In the genomic region with DNA sequence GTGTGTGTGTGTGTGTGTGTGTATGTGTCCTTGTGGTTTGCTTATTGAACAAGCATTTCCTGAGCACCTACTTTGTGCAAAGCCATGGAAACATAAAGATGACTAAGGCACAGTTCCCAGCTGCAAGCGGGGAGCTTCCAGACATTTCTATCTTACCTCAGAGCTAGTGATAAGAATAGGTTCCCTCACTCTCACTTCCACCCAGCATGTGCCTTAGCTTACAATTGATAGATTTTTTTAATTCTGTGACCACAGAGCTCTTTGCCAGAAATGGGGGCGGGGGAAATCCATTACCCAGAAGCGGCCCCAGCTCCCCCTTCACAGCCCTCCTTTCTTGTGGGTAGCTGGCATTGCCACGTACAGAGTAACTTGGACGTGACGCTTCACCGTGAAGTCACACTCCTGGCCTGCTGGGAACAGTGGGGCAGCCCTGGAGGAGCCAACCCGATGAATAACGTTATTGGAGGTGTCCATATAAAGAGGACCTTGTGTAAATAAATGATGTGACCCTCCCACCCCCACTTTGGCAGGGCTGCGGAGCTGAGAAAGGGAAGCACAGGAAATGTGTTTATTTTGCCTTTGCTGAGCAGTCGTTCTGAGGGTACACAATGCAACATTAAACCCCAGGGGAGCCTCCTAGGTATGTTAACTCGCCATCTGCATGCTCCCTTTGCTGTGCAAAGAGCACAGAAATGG, we compare ENCODE assay signal across 8 cellular contexts.
DNase-seq lines count a peak whose midpoint lies in the region; ATAC-seq and TF ChIP-seq lines count a peak whose summit lies in the region.

No MANE protein-coding gene starts in this region.

- peak; percentile 39 for ATAC-seq in GM18498 (IDR thresholded peaks at IDR 0.05; ENCODE audit: unreplicated experiment)
- peak; percentile 34 for ATAC-seq in HG03097 (IDR thresholded peaks at IDR 0.05; ENCODE audit: low FRiP score, unreplicated experiment)
- peak; percentile 56; the same call in 1 of the 2 replicates for ATAC-seq in Panc1

- no peaks in the 10 kb centered on the region for H3K27me3 ChIP-seq in Panc1 (ENCODE audit: control insufficient read depth, insufficient read depth, low read length)
- H3K27me3 ChIP-seq in osteoblast (ENCODE audit: insufficient read depth, low read length): no peaks in the 10 kb centered on the region

- H3K4me1 Mint-ChIP-seq in activated naive CD4-positive, alpha-beta T cell treated with anti-CD3 and anti-CD28 coated beads, Interleukin-2, amount 10 ng/mL, durations not matched to agents 7 days and 5 days: peaks cover 56% of the 10 kb centered on the region
- no peaks in the 10 kb centered on the region for H3K4me1 Mint-ChIP-seq in Calu3 (ENCODE audit: low read depth, unreplicated experiment)

- BruUV-seq in Panc1 (replicated peaks; lab: Mats Ljungman, UMichigan) (no TSS peak), Calu3 (replicated peaks; lab: Mats Ljungman, UMichigan) (no TSS peak)

- in situ Hi-C loops in Panc1 (cut with HindIII; ENCODE audit: low pct_unique_long_range_greater_than_20kb, low sequenced_read_pairs): no loop called here

- H3K27me3 Mint-ChIP-seq in activated naive CD4-positive, alpha-beta T cell treated with anti-CD3 and anti-CD28 coated beads, Interleukin-2, amount 10 ng/mL, durations not matched to agents 7 days and 5 days: no peaks in the 10 kb centered on the region
- peaks cover 19% of the 10 kb centered on the region for H3K27me3 Mint-ChIP-seq in Calu3 (ENCODE audit: unreplicated experiment)

- no peaks in the 10 kb centered on the region for H3K36me3 ChIP-seq in Panc1 (ENCODE audit: control insufficient read depth, insufficient read depth, low read length)
- no peaks in the 10 kb centered on the region for H3K36me3 ChIP-seq in osteoblast (ENCODE audit: insufficient read depth, low read length)

- peaks cover 5% of the 10 kb centered on the region for H3K9me3 Mint-ChIP-seq in activated naive CD4-positive, alpha-beta T cell treated with anti-CD3 and anti-CD28 coated beads, Interleukin-2, amount 10 ng/mL, durations not matched to agents 7 days and 5 days
- H3K9me3 Mint-ChIP-seq in Calu3 (ENCODE audit: low read depth, unreplicated experiment): no peaks in the 10 kb centered on the region

- intact Hi-C loops in Panc1 (cut with micrococcal nuclease; ENCODE audit: unreplicated experiment): no loop called here
- intact Hi-C loops in Calu3 (cut with micrococcal nuclease; ENCODE audit: unreplicated experiment): no loop called here

- H3K79me2 ChIP-seq in osteoblast (ENCODE audit: insufficient read depth, low read length): peaks cover 2% of the 10 kb centered on the region

- no peaks in the 10 kb centered on the region for H3K4me1 ChIP-seq in Panc1 (ENCODE audit: control insufficient read depth, insufficient read depth, low read length)
- H3K4me1 ChIP-seq in osteoblast (ENCODE audit: insufficient read depth, low read length): peaks cover 37% of the 10 kb centered on the region

- no peak overlapping the region for H3K4me3 Mint-ChIP-seq in activated naive CD4-positive, alpha-beta T cell treated with anti-CD3 and anti-CD28 coated beads, Interleukin-2, amount 10 ng/mL, durations not matched to agents 7 days and 5 days
- no peak overlapping the region for H3K4me3 Mint-ChIP-seq in Calu3 (ENCODE audit: low read depth, unreplicated experiment)

- CTCF ChIA-PET in Panc1 (lab: Charles Lee) (interaction anchor here (0.6 kb wide), 1 partner anchor 587 kb away, joined by 17 read pairs; no protein-coding TSS in a partner anchor), Calu3 (lab: Charles Lee) (no interaction called here)
- CTCF ChIA-PET in activated naive CD4-positive, alpha-beta T cell treated with anti-CD3 and anti-CD28 coated beads, Interleukin-2, amount 10 ng/mL, durations not matched to agents 7 days and 5 days (lab: Charles Lee): interaction anchor here (0.6 to 1.7 kb wide), 6 partner anchors 8 to 234 kb away, joined by 3 to 4 read pairs (median 3); no protein-coding TSS in a partner anchor

- peak overlapping the region; percentile 74 for H3K4me2 ChIP-seq in osteoblast (ENCODE audit: insufficient read depth, low read length)

- TF ChIP-seq CTCF in Panc1 (IDR thresholded peaks at IDR 0.05) (no peak), osteoblast (IDR thresholded peaks at IDR 0.05; ENCODE audit: extremely low read depth, low read depth, low read length) (no peak), Calu3 (IDR thresholded peaks at IDR 0.05; ENCODE audit: unreplicated experiment) (no peak)

- POLR2A ChIA-PET in Panc1 (lab: Charles Lee): no interaction called here

- peaks cover 37% of the 10 kb centered on the region for H3K36me3 Mint-ChIP-seq in activated naive CD4-positive, alpha-beta T cell treated with anti-CD3 and anti-CD28 coated beads, Interleukin-2, amount 10 ng/mL, durations not matched to agents 7 days and 5 days
- no peaks in the 10 kb centered on the region for H3K36me3 Mint-ChIP-seq in Calu3 (ENCODE audit: insufficient read depth, unreplicated experiment)

- H3K27ac ChIP-seq in Panc1 (ENCODE audit: low read length) (no peak overlapping the region), osteoblast (ENCODE audit: low read depth, low read length) (peak overlapping the region; percentile 80)

- DNase-seq in Panc1 (ENCODE audit: low read depth, low spot score) (no peak), osteoblast (ENCODE audit: insufficient read length, low spot score, missing footprints) (peak; percentile 91), ureter (ENCODE audit: low spot score) (no peak), Calu3 (no peak), Ammon's horn (ENCODE audit: low spot score) (no peak)
- DNase-seq in activated naive CD4-positive, alpha-beta T cell treated with anti-CD3 and anti-CD28 coated beads, Interleukin-2, amount 10 ng/mL, durations not matched to agents 7 days and 5 days: peak; percentile 80

- H3K27ac Mint-ChIP-seq in activated naive CD4-positive, alpha-beta T cell treated with anti-CD3 and anti-CD28 coated beads, Interleukin-2, amount 10 ng/mL, durations not matched to agents 7 days and 5 days: peak overlapping the region; percentile 77
- H3K27ac Mint-ChIP-seq in Calu3 (ENCODE audit: unreplicated experiment): no peak overlapping the region

- H4K20me1 ChIP-seq in osteoblast (ENCODE audit: insufficient read depth, low read length): no peaks in the 10 kb centered on the region

- H2AFZ ChIP-seq in osteoblast (ENCODE audit: low read length): no peak overlapping the region

- H3K9me3 ChIP-seq in Panc1 (ENCODE audit: control insufficient read depth, insufficient read depth, low read depth, low read length): no peaks in the 10 kb centered on the region
- H3K9me3 ChIP-seq in osteoblast (ENCODE audit: low read depth, low read length): no peaks in the 10 kb centered on the region

- H3K4me3 ChIP-seq in Panc1 (ENCODE audit: low read depth in 2 of 2, low read length in 2 of 2) (no peak overlapping the region), osteoblast (ENCODE audit: insufficient read depth, low read length) (peak overlapping the region; percentile 30)

Comparison
In these comparisons a context has a peak if more than half of its experiments do, and no peak if none do; other contexts are left out.
1. DNase-seq: peak in activated naive CD4-positive, alpha-beta T cell treated with anti-CD3 and anti-CD28 coated beads, Interleukin-2, amount 10 ng/mL, durations not matched to agents 7 days and 5 days (single experiment) and osteoblast (single experiment); none in Panc1 (single experiment), ureter (single experiment), Calu3 (single experiment) and Ammon's horn (single experiment).
2. Peak in every context shown above with its lines, with median percentiles within 50 percentile points of each other: ATAC-seq.